ENCODE assay signal across 3 cellular contexts in genomic region chr6:40654828-40655227, GRCh38.
A peak's percentile ranks its signal among the peaks of the same experiment; 100 is the strongest.
TF ChIP-seq lines count a peak whose summit lies in the region.

No MANE protein-coding gene starts in this region.

TF ChIP-seq in HepG2, 621 proteins besides CTCF, POLR2A, EP300 and RAD21:
- TF ChIP-seq CREB1 (IDR thresholded peaks at IDR 0.05) (peak; percentile 96), CREB1 (CRISPR knock-in tag; IDR thresholded peaks at IDR 0.05) (no peak), ZBTB7A (CRISPR knock-in tag; IDR thresholded peaks at IDR 0.05) (no peak)

TF ChIP-seq in HEK293, 187 proteins besides CTCF, POLR2A, EP300 and RAD21:
- no peak for TF ChIP-seq ZNF645 (tag by site-specific recombination; IDR thresholded peaks at IDR 0.05)
- TF ChIP-seq ZNF558 (tag by site-specific recombination; IDR thresholded peaks at IDR 0.05), result no peak
- no peak for TF ChIP-seq PBX3 (CRISPR knock-in tag; IDR thresholded peaks at IDR 0.05)
- TF ChIP-seq ZNF335 (tag by site-specific recombination; conservative IDR thresholded peaks at IDR 0.05), result no peak
- peak; percentile 92 for TF ChIP-seq ZNF513 (tag by site-specific recombination; IDR thresholded peaks at IDR 0.05)
- TF ChIP-seq SP7 (tag by site-specific recombination; IDR thresholded peaks at IDR 0.05), result no peak

TF ChIP-seq in H1, 55 proteins besides CTCF, POLR2A, EP300 and RAD21:
- TF ChIP-seq SUZ12 (IDR thresholded peaks at IDR 0.05; ENCODE audit: low read length) (no peak), SIN3A (conservative IDR thresholded peaks at IDR 0.05 in 1 of 2, IDR thresholded peaks at IDR 0.05 in 1 of 2; ENCODE audit: low read depth in 1 of 2, low read length in 2 of 2) (no peak), RNF2 (IDR thresholded peaks at IDR 0.05; ENCODE audit: borderline replicate concordance, low read depth, low read length, missing control alignments, poor library complexity, severe bottlenecking) (no peak), POU5F1 (IDR thresholded peaks at IDR 0.05; ENCODE audit: low read depth, low read length) (no peak), TAF1 (IDR thresholded peaks at IDR 0.05; ENCODE audit: low read depth, low read length) (no peak), TCF12 (IDR thresholded peaks at IDR 0.05; ENCODE audit: low read depth, low read length) (no peak), ATF3 (IDR thresholded peaks at IDR 0.05; ENCODE audit: insufficient read depth, low read depth, low read length) (no peak), FOSL1 (IDR thresholded peaks at IDR 0.05; ENCODE audit: insufficient read depth, low read depth, low read length) (no peak), TAF7 (optimal IDR thresholded peaks at IDR 0.05; ENCODE audit: borderline replicate concordance, low read depth, low read length) (no peak), USF2 (IDR thresholded peaks at IDR 0.05; ENCODE audit: low read length) (no peak), YY1 (IDR thresholded peaks at IDR 0.05; ENCODE audit: low read depth, low read length) (no peak), EZH2 (IDR thresholded peaks at IDR 0.05; ENCODE audit: low read depth, low read length, severe bottlenecking) (no peak), BRCA1 (IDR thresholded peaks at IDR 0.05; ENCODE audit: low read depth, low read length) (no peak), PHF8 (conservative IDR thresholded peaks at IDR 0.05; ENCODE audit: low read depth, low read length) (no peak), POLR2AphosphoS5 (IDR thresholded peaks at IDR 0.05; ENCODE audit: low read depth, low read length) (no peak), CTBP2 (IDR thresholded peaks at IDR 0.05; ENCODE audit: borderline replicate concordance, insufficient read depth, insufficient read length, low read length) (no peak), SP4 (IDR thresholded peaks at IDR 0.05; ENCODE audit: low read length) (no peak)
